In genomic region chr3:46692566-46692983, GRCh38 we compare ENCODE assay signal across 9 cellular contexts. TPM values are rescaled to one million over a fixed set of nuclear protein-coding genes. Genes with fewer than 3 reads are reported as not detected.
DNase-seq lines count a peak whose midpoint lies in the region; ATAC-seq, FAIRE-seq and TF ChIP-seq lines count a peak whose summit lies in the region.
"Had no signal": no experiment of that assay in that cellular context is flagged by ENCODE, and none has a peak within 500 bp of the region (broad histone marks: within the 10 kb centered on the region; RNA-seq: fewer than 3 reads in every experiment).

No MANE protein-coding gene starts in this region.

- TF ChIP-seq CTCF in MM.1S (IDR thresholded peaks at IDR 0.05; ENCODE audit: low read length) (no peak), endothelial cell of umbilical vein (IDR thresholded peaks at IDR 0.05; ENCODE audit: extremely low read depth in 1 of 2, insufficient read depth in 1 of 2, low read depth in 1 of 2, low read length in 2 of 2) (no peak), neural crest cell (conservative IDR thresholded peaks at IDR 0.05) (no peak)

- H3K27ac ChIP-seq in CD4-positive, CD25-positive, alpha-beta regulatory T cell (ENCODE audit: insufficient read depth, low read length, poor library complexity, severe bottlenecking): no peak overlapping the region
- H3K27ac ChIP-seq in MM.1S (ENCODE audit: low read length): no peak overlapping the region
- H3K27ac ChIP-seq in endothelial cell of umbilical vein (ENCODE audit: insufficient read depth, low read depth, low read length): no peak overlapping the region

- peaks cover 0 to 71% (median 29%) of the 10 kb centered on the region in 4 donors for H3K4me1 Mint-ChIP-seq in CD4-positive, CD25-positive, alpha-beta regulatory T cell
- peaks cover 5% of the 10 kb centered on the region for H3K4me1 Mint-ChIP-seq in neural crest cell

- H4K20me1 ChIP-seq in MM.1S (ENCODE audit: insufficient read depth, low read length): no peaks in the 10 kb centered on the region
- no peaks in the 10 kb centered on the region for H4K20me1 ChIP-seq in endothelial cell of umbilical vein (replicated peaks; ENCODE audit: control insufficient read depth, extremely low read depth, insufficient read depth, low read length)

- no peak for ATAC-seq in CD4-positive, CD25-positive, alpha-beta regulatory T cell (ENCODE audit: low read depth in 2 of 2)
- ATAC-seq in HG03175 (IDR thresholded peaks at IDR 0.05; ENCODE audit: unreplicated experiment) (no peak), HG03097 (IDR thresholded peaks at IDR 0.05; ENCODE audit: low FRiP score, unreplicated experiment) (no peak), HG03108 (IDR thresholded peaks at IDR 0.05; ENCODE audit: unreplicated experiment) (no peak)

- no peak for DNase-seq in CD4-positive, CD25-positive, alpha-beta regulatory T cell
- DNase-seq in MM.1S (no peak), endothelial cell of umbilical vein (ENCODE audit: low read depth, low spot score) (peak; percentile 13), neural crest cell (ENCODE audit: low read depth, low spot score) (no peak)
- no peak for DNase-seq in stimulated activated CD4-positive, alpha-beta T cell treated with anti-CD3 and anti-CD28 coated beads, Interleukin-4, amount 100 ng/mL, for 24 hours

- peaks cover 4% of the 10 kb centered on the region for H3K27me3 Mint-ChIP-seq in CD4-positive, CD25-positive, alpha-beta regulatory T cell
- peaks cover 22% of the 10 kb centered on the region for H3K27me3 Mint-ChIP-seq in neural crest cell (ENCODE audit: low read depth)

- dilution Hi-C loops in endothelial cell of umbilical vein (cut with MboI; ENCODE audit: extremely low pct_ligation_motif_present, low sequenced_read_pairs): no loop called here

- H2AFZ ChIP-seq in MM.1S (ENCODE audit: low read length) (peak overlapping the region; percentile 96), endothelial cell of umbilical vein (ENCODE audit: low read depth, low read length) (peak overlapping the region; percentile 95)

- no peaks in the 10 kb centered on the region for H3K36me3 Mint-ChIP-seq in CD4-positive, CD25-positive, alpha-beta regulatory T cell
- H3K36me3 Mint-ChIP-seq in neural crest cell (ENCODE audit: low read depth): no peaks in the 10 kb centered on the region
- H3K36me3 Mint-ChIP-seq: activated naive CD4-positive, alpha-beta T cell treated with anti-CD3 and anti-CD28 coated beads, Interleukin-2, amount 50 U/mL, for 72 hours had no signal

- no peaks in the 10 kb centered on the region for H3K9me2 ChIP-seq in MM.1S (replicated peaks; ENCODE audit: insufficient read depth, low read length)

- peak; percentile 55 for FAIRE-seq in endothelial cell of umbilical vein (lab: Jason Lieb, UNC)

- CTCF ChIA-PET in endothelial cell of umbilical vein (lab: Charles Lee): interaction anchor here (1.3 to 2.0 kb wide), 4 partner anchors 13 to 217 kb away, joined by 4 to 22 read pairs (median 8); no protein-coding TSS in a partner anchor

- H3K4me3 Mint-ChIP-seq in CD4-positive, CD25-positive, alpha-beta regulatory T cell: peak overlapping the region; percentile 71 to 92 (median 88)
- H3K4me3 Mint-ChIP-seq in neural crest cell: peak overlapping the region; percentile 78

- H3K27me3 ChIP-seq in CD4-positive, CD25-positive, alpha-beta regulatory T cell (ENCODE audit: control insufficient read depth, insufficient read depth, low read length): no peaks in the 10 kb centered on the region
- H3K27me3 ChIP-seq in MM.1S (replicated peaks; ENCODE audit: insufficient read depth, low read length) (peaks cover 10% of the 10 kb centered on the region), endothelial cell of umbilical vein (ENCODE audit: control insufficient read depth in 2 of 2, insufficient read depth in 2 of 2, low read length in 2 of 2) (no peaks in the 10 kb centered on the region)

- no TSS peak for BruUV-seq in endothelial cell of umbilical vein (replicated peaks; lab: Mats Ljungman, UMichigan)

- POLR2A ChIA-PET in endothelial cell of umbilical vein (lab: Charles Lee): no interaction called here

- H3K9me1 ChIP-seq in endothelial cell of umbilical vein (replicated peaks; ENCODE audit: control insufficient read depth, extremely low read depth, insufficient read depth, low read length): no peaks in the 10 kb centered on the region

- H3K4me3 ChIP-seq in CD4-positive, CD25-positive, alpha-beta regulatory T cell (ENCODE audit: low read depth, low read length): peak overlapping the region; percentile 67
- H3K4me3 ChIP-seq in MM.1S (ENCODE audit: low read length) (peak overlapping the region; percentile 65; the same call in 1 of the 2 replicates), endothelial cell of umbilical vein (replicated peaks in 1 of 3; ENCODE audit: insufficient read depth in 1 of 3, low read depth in 1 of 3, low read length in 3 of 3) (peak overlapping the region in 2 of 3 experiments; percentile 46 to 48)

- intact Hi-C loops in endothelial cell of umbilical vein (cut with micrococcal nuclease): no loop called here

- TF ChIP-seq POLR2A in endothelial cell of umbilical vein (IDR thresholded peaks at IDR 0.05; ENCODE audit: low read depth, low read length): no peak

- peak overlapping the region; percentile 98 for H3K4me2 ChIP-seq in MM.1S (ENCODE audit: low read depth, low read length)
- peak overlapping the region; percentile 84 for H3K4me2 ChIP-seq in endothelial cell of umbilical vein (ENCODE audit: insufficient read depth, low read length)

- H3K9ac ChIP-seq in MM.1S (ENCODE audit: low read length) (no peak overlapping the region; the same call in 1 of the 2 replicates), endothelial cell of umbilical vein (replicated peaks; ENCODE audit: extremely low read depth, insufficient read depth, low read length) (peak overlapping the region; percentile 18)

- H3K9me3 ChIP-seq in CD4-positive, CD25-positive, alpha-beta regulatory T cell (ENCODE audit: control insufficient read depth in 2 of 2, low read length in 2 of 2): no peaks in the 10 kb centered on the region
- no peaks in the 10 kb centered on the region for H3K9me3 ChIP-seq in MM.1S (replicated peaks; ENCODE audit: insufficient read depth, low read length)
- H3K9me3 ChIP-seq in endothelial cell of umbilical vein (replicated peaks; ENCODE audit: control insufficient read depth, insufficient read depth, low read length): no peaks in the 10 kb centered on the region

- H3K79me2 ChIP-seq in MM.1S (ENCODE audit: low read length) (no peaks in the 10 kb centered on the region), endothelial cell of umbilical vein (ENCODE audit: control insufficient read depth, insufficient read depth, low read length) (no peaks in the 10 kb centered on the region)

- H3K36me3 ChIP-seq in CD4-positive, CD25-positive, alpha-beta regulatory T cell (ENCODE audit: control insufficient read depth, insufficient read depth, low read length): no peaks in the 10 kb centered on the region
- H3K36me3 ChIP-seq in MM.1S (replicated peaks; ENCODE audit: insufficient read depth, low read length) (no peaks in the 10 kb centered on the region), endothelial cell of umbilical vein (ENCODE audit: control insufficient read depth in 2 of 2, extremely low read depth in 1 of 2, insufficient read depth in 2 of 2, low read length in 2 of 2) (no peaks in the 10 kb centered on the region)

- no peaks in the 10 kb centered on the region for H3K9me3 Mint-ChIP-seq in CD4-positive, CD25-positive, alpha-beta regulatory T cell
- H3K9me3 Mint-ChIP-seq in neural crest cell: no peaks in the 10 kb centered on the region
- H3K9me3 Mint-ChIP-seq: activated naive CD4-positive, alpha-beta T cell treated with anti-CD3 and anti-CD28 coated beads, Interleukin-2, amount 50 U/mL, for 72 hours had no signal

- H3K27ac Mint-ChIP-seq in CD4-positive, CD25-positive, alpha-beta regulatory T cell: peak overlapping the region; percentile 53 to 91 (median 78)
- no peak overlapping the region for H3K27ac Mint-ChIP-seq in neural crest cell (ENCODE audit: unreplicated experiment)

- no peaks in the 10 kb centered on the region for H3F3A ChIP-seq in MM.1S (ENCODE audit: insufficient read depth, low read length)

- peaks cover 57% of the 10 kb centered on the region for H3K4me1 ChIP-seq in CD4-positive, CD25-positive, alpha-beta regulatory T cell (ENCODE audit: control insufficient read depth, insufficient read depth, low read length, poor library complexity, severe bottlenecking)
- H3K4me1 ChIP-seq in MM.1S (ENCODE audit: low read length) (peaks cover 12% of the 10 kb centered on the region), endothelial cell of umbilical vein (ENCODE audit: control insufficient read depth, extremely low read depth, insufficient read depth, low read length) (peaks cover 22% of the 10 kb centered on the region)

RNA-seq across cellular contexts. Expression of gene ALS2CL, which starts 0.9 kb away (rescaled TPM):
- 25.8 TPM for total RNA-seq in CD4-positive, CD25-positive, alpha-beta regulatory T cell
- polyA plus RNA-seq in CD4-positive, CD25-positive, alpha-beta regulatory T cell: 1 to 10 TPM; 1.3 to 2.5 (median 1.7) TPM
- total RNA-seq in endothelial cell of umbilical vein (9.7 and 10.1 TPM in 2 replicates), neural crest cell (0.16 and 0.26 TPM in 2 replicates)
- 7.3 and 7.8 TPM in 2 replicates for polyA plus RNA-seq in endothelial cell of umbilical vein
- polyA plus RNA-seq in endothelial cell of umbilical vein (2011; cell fraction: cytosol; rRNA removed): 2.7 and 3.3 TPM in 2 replicates
- 58.7 and 78.9 TPM in 2 replicates for polyA plus RNA-seq in endothelial cell of umbilical vein (2011; cell fraction: nucleus; rRNA removed)
- polyA plus RNA-seq in endothelial cell of umbilical vein (2012): 6.6 and 7.5 TPM in 2 replicates
- polyA minus RNA-seq in endothelial cell of umbilical vein: 7.5 and 8.4 TPM in 2 replicates
- 6.0 TPM for polyA minus RNA-seq in endothelial cell of umbilical vein (2011; cell fraction: cytosol; rRNA and poly(A)+ RNA removed)
- polyA minus RNA-seq in endothelial cell of umbilical vein (2011; cell fraction: nucleus; rRNA and poly(A)+ RNA removed): 11.3 and 12.9 TPM in 2 replicates

RNA-seq across cellular contexts. Expression of gene TMIE, which starts 8.6 kb away (rescaled TPM):
- 1.9 TPM for total RNA-seq in CD4-positive, CD25-positive, alpha-beta regulatory T cell
- polyA plus RNA-seq in CD4-positive, CD25-positive, alpha-beta regulatory T cell: 1 to 10 TPM in 3 of 4 donors, under 1 TPM in 1; 0.60 to 1.9 (median 1.4) TPM
- total RNA-seq in endothelial cell of umbilical vein: 0.18 and 0.27 TPM in 2 replicates
- polyA plus RNA-seq in endothelial cell of umbilical vein: 0.15 and 0.16 TPM in 2 replicates
- polyA plus RNA-seq in endothelial cell of umbilical vein (2011; cell fraction: cytosol; rRNA removed): 0.14 and 0.38 TPM in 2 replicates
- polyA plus RNA-seq in endothelial cell of umbilical vein (2011; cell fraction: nucleus; rRNA removed): 0.20 and 0.29 TPM in 2 replicates
- polyA plus RNA-seq in endothelial cell of umbilical vein (2012): 0.23 TPM in 1 of 2 replicates, not detected in the other
- 0.17 TPM in 1 of 2 replicates, not detected in the other for polyA minus RNA-seq in endothelial cell of umbilical vein
- polyA minus RNA-seq in endothelial cell of umbilical vein (2011; cell fraction: cytosol; rRNA and poly(A)+ RNA removed): not detected
- 0.24 TPM in 1 of 2 replicates, not detected in the other for polyA minus RNA-seq in endothelial cell of umbilical vein (2011; cell fraction: nucleus; rRNA and poly(A)+ RNA removed)
- total RNA-seq in neural crest cell: 0.30 TPM in 1 of 2 replicates, not detected in the other

RNA-seq across cellular contexts. Expression of gene PRSS50, which starts 25.1 kb away (rescaled TPM):
- not detected for total RNA-seq in CD4-positive, CD25-positive, alpha-beta regulatory T cell
- polyA plus RNA-seq in CD4-positive, CD25-positive, alpha-beta regulatory T cell: not detected
- total RNA-seq in endothelial cell of umbilical vein (not detected in 2 replicates), neural crest cell (0.35 and 0.39 TPM in 2 replicates)
- not detected in 2 replicates for polyA plus RNA-seq in endothelial cell of umbilical vein
- polyA plus RNA-seq in endothelial cell of umbilical vein (2011; cell fraction: cytosol; rRNA removed): not detected in 2 replicates
- polyA plus RNA-seq in endothelial cell of umbilical vein (2011; cell fraction: nucleus; rRNA removed): not detected in 2 replicates
- polyA plus RNA-seq in endothelial cell of umbilical vein (2012): not detected in 2 replicates
- polyA minus RNA-seq in endothelial cell of umbilical vein: not detected in 2 replicates
- polyA minus RNA-seq in endothelial cell of umbilical vein (2011; cell fraction: cytosol; rRNA and poly(A)+ RNA removed): not detected
- not detected in 2 replicates for polyA minus RNA-seq in endothelial cell of umbilical vein (2011; cell fraction: nucleus; rRNA and poly(A)+ RNA removed)
- total RNA-seq: activated naive CD4-positive, alpha-beta T cell treated with anti-CD3 and anti-CD28 coated beads, Interleukin-2, amount 50 U/mL, for 72 hours had no signal
